12 cellular contexts compared by ENCODE assay signal in the genomic region with DNA sequence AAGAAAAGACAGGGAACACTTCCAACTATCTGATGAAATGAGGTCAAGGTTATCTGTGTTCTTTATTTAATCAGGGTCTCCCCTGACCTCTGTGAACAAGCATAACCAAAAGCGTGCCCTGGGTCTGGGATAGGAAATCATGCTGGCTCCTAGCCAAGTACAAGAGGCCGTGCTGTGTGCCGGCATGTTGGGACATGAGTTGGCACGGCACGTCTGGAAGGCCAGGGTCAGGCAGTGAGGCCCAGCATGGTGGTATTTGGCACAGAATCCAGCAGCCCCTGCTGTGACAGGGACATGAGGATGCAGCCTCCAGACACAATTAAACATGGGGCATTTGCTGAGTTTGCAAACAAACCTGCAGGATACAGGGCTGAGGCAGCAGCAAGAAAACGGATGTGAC.
DNase-seq lines count a peak whose midpoint lies in the region; ATAC-seq and TF ChIP-seq lines count a peak whose summit lies in the region.
"Had no signal": no experiment of that assay in that cellular context is flagged by ENCODE, and none has a peak within 500 bp of the region (broad histone marks: within the 10 kb centered on the region; RNA-seq: fewer than 3 reads in every experiment).

No MANE protein-coding gene starts in this region.

- H3K27ac Mint-ChIP-seq in activated CD4-positive, alpha-beta memory T cell treated with anti-CD3 and anti-CD28 coated beads, Interleukin-2, amount 10 ng/mL, durations not matched to agents 7 days and 5 days, result no peak overlapping the region
- H3K27ac Mint-ChIP-seq: H9; naive thymus-derived CD8-positive, alpha-beta T cell had no signal

- no peaks in the 10 kb centered on the region for H3K9me3 ChIP-seq in RWPE2 (ENCODE audit: severe bottlenecking)
- H3K9me3 ChIP-seq in cardiac muscle cell (ENCODE audit: low read depth), result no peaks in the 10 kb centered on the region
- H3K9me3 ChIP-seq in spleen, result no peaks in the 10 kb centered on the region
- H3K9me3 ChIP-seq: tibial artery had no signal

- TF ChIP-seq POLR2A in spleen (IDR thresholded peaks at IDR 0.05), result no peak

- peaks cover 7% of the 10 kb centered on the region for H3K27me3 Mint-ChIP-seq in activated CD4-positive, alpha-beta memory T cell treated with anti-CD3 and anti-CD28 coated beads, Interleukin-2, amount 10 ng/mL, durations not matched to agents 7 days and 5 days

- H3K9me3 Mint-ChIP-seq in activated CD4-positive, alpha-beta memory T cell treated with anti-CD3 and anti-CD28 coated beads, Interleukin-2, amount 10 ng/mL, durations not matched to agents 7 days and 5 days, result no peaks in the 10 kb centered on the region
- H3K9me3 Mint-ChIP-seq: H9; naive thymus-derived CD8-positive, alpha-beta T cell had no signal

- intact Hi-C loops in spleen (cut with DNase I; ENCODE audit: low total_unique reads), result no loop called here

- POLR2A ChIA-PET in activated CD4-positive, alpha-beta memory T cell treated with anti-CD3 and anti-CD28 coated beads, Interleukin-2, amount 10 ng/mL, durations not matched to agents 7 days and 5 days (lab: Charles Lee), result no interaction called here

- DNase-seq in LoVo (ENCODE audit: low spot score) (peak; percentile 26), RWPE2 (ENCODE audit: low spot score) (no peak), cardiac muscle cell (ENCODE audit: low read depth in 1 of 2, low spot score in 1 of 2) (peak; percentile 27 to 70), spleen (peak; percentile 81), SIG-M5 (lab: John Stamatoyannopoulos, UW) (no peak), 8988T (no peak)
- no peak for DNase-seq in activated CD4-positive, alpha-beta memory T cell treated with anti-CD3 and anti-CD28 coated beads, Interleukin-2, amount 10 ng/mL, durations not matched to agents 7 days and 5 days
- DNase-seq: H9; naive thymus-derived CD8-positive, alpha-beta T cell; NCI-H2029; tibial artery had no signal

- H3K36me3 Mint-ChIP-seq in activated CD4-positive, alpha-beta memory T cell treated with anti-CD3 and anti-CD28 coated beads, Interleukin-2, amount 10 ng/mL, durations not matched to agents 7 days and 5 days (ENCODE audit: low read depth), result no peaks in the 10 kb centered on the region
- H3K36me3 Mint-ChIP-seq: naive thymus-derived CD8-positive, alpha-beta T cell had no signal

- WGBS in spleen, 5 donors, result 45 to 74% (median 59%) methylated on average over 6 of the region's 6 CpGs

- H3K36me3 ChIP-seq in RWPE2 (ENCODE audit: low read depth) (no peaks in the 10 kb centered on the region), cardiac muscle cell (no peaks in the 10 kb centered on the region), spleen (no peaks in the 10 kb centered on the region)
- H3K36me3 ChIP-seq: tibial artery had no signal

- H3K27ac ChIP-seq in RWPE2 (ENCODE audit: poor library complexity, severe bottlenecking) (no peak overlapping the region), cardiac muscle cell (peak overlapping the region; percentile 71), spleen (peak overlapping the region in 5 of 8 donors; percentile 14 to 37 (median 30))
- H3K27ac ChIP-seq: tibial artery had no signal

- TF ChIP-seq CTCF in RWPE2 (IDR thresholded peaks at IDR 0.05; ENCODE audit: poor library complexity, severe bottlenecking) (no peak), cardiac muscle cell (IDR thresholded peaks at IDR 0.05; ENCODE audit: low read depth, low read length) (no peak), spleen (IDR thresholded peaks at IDR 0.05 in 8 of 11, conservative IDR thresholded peaks at IDR 0.05 in 3 of 11) (no peak)

- H3K4me1 ChIP-seq in RWPE2 (ENCODE audit: insufficient read depth, poor library complexity, severe bottlenecking) (peaks cover 7% of the 10 kb centered on the region), cardiac muscle cell (ENCODE audit: low read depth) (peaks cover 23% of the 10 kb centered on the region), spleen (peaks cover 0 to 19% (median 4%) of the 10 kb centered on the region in 6 donors)

- CTCF ChIA-PET in activated CD4-positive, alpha-beta memory T cell treated with anti-CD3 and anti-CD28 coated beads, Interleukin-2, amount 10 ng/mL, durations not matched to agents 7 days and 5 days (lab: Charles Lee), result no interaction called here

- no peak overlapping the region for H3K4me3 Mint-ChIP-seq in activated CD4-positive, alpha-beta memory T cell treated with anti-CD3 and anti-CD28 coated beads, Interleukin-2, amount 10 ng/mL, durations not matched to agents 7 days and 5 days
- H3K4me3 Mint-ChIP-seq: H9; naive thymus-derived CD8-positive, alpha-beta T cell had no signal

- peak; percentile 67 for ATAC-seq in RWPE2 (ENCODE audit: low read depth)
- ATAC-seq in HG02610 (IDR thresholded peaks at IDR 0.05; ENCODE audit: unreplicated experiment), result no peak
- ATAC-seq: naive thymus-derived CD8-positive, alpha-beta T cell had no signal

- no peak overlapping the region for H3K4me3 ChIP-seq in RWPE2 (ENCODE audit: severe bottlenecking)
- H3K4me3 ChIP-seq in cardiac muscle cell, result no peak overlapping the region
- H3K4me3 ChIP-seq in spleen, result no peak overlapping the region
- H3K4me3 ChIP-seq: tibial artery had no signal

- peaks cover 4% of the 10 kb centered on the region for H3K27me3 ChIP-seq in RWPE2 (ENCODE audit: insufficient read depth, poor library complexity, severe bottlenecking)
- peaks cover 2% of the 10 kb centered on the region for H3K27me3 ChIP-seq in cardiac muscle cell
- peaks cover 0 to 5% (median 0%) of the 10 kb centered on the region in 7 donors for H3K27me3 ChIP-seq in spleen (replicated peaks in 1 of 7)
- H3K27me3 ChIP-seq: tibial artery had no signal

- no peaks in the 10 kb centered on the region for H3K4me1 Mint-ChIP-seq in activated CD4-positive, alpha-beta memory T cell treated with anti-CD3 and anti-CD28 coated beads, Interleukin-2, amount 10 ng/mL, durations not matched to agents 7 days and 5 days
- H3K4me1 Mint-ChIP-seq: naive thymus-derived CD8-positive, alpha-beta T cell had no signal

Comparison
In these comparisons a context has a peak if more than half of its experiments do, and no peak if none do; other contexts are left out.
1. DNase-seq: peak in LoVo (single experiment), cardiac muscle cell (2 of 2) and spleen (single experiment); none in RWPE2 (single experiment), activated CD4-positive, alpha-beta memory T cell treated with anti-CD3 and anti-CD28 coated beads, Interleukin-2, amount 10 ng/mL, durations not matched to agents 7 days and 5 days (single experiment), SIG-M5 (single experiment) and 8988T (single experiment).